ENCODE assay signal across 25 cellular contexts in the genomic region with DNA sequence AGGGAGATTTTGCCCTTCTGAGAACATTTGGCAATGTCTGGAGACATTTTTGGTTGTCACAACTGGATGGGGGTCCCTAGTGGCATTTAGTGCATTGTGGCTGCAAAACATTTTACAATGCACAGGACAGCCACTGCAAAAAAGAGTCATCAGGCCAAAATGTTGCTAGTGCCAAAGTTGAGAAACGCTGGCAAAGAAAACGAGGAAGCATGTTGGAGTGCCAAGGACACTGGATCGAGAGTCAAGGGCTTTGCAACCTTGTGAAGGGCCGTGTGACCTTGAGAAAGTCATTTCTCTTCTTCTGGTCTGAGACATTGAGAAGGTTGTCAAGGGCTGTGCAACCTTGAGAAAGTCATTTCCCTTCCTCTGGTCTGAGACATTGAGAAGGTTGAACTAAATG. TPM values are rescaled to one million over a fixed set of nuclear protein-coding genes. Genes with fewer than 3 reads are reported as not detected.
"Had no signal": no experiment of that assay in that cellular context is flagged by ENCODE, and none has a peak within 500 bp of the region (broad histone marks: within the 10 kb centered on the region; RNA-seq: fewer than 3 reads in every experiment).

No MANE protein-coding gene starts in this region.

- ATAC-seq: foreskin keratinocyte; gastroesophageal sphincter; left colon; left lung; lower lobe of right lung; mucosa of descending colon; naive thymus-derived CD8-positive, alpha-beta T cell had no signal

- H3K36me3 ChIP-seq: colonic mucosa, esophagus muscularis mucosa, gastroesophageal sphincter, heart left ventricle, left lung, lower lobe of right lung had no signal

- H3K4me1 ChIP-seq: colonic mucosa, esophagus muscularis mucosa, foreskin keratinocyte, gastroesophageal sphincter, left lung, lower lobe of right lung had no signal

- H3K4me3 ChIP-seq: colonic mucosa, esophagus muscularis mucosa, gastroesophageal sphincter, heart left ventricle, hepatocyte, left lung, lower lobe of right lung, mucosa of descending colon had no signal

- H2AFZ ChIP-seq: hepatocyte had no signal

- FAIRE-seq: endothelial cell of umbilical vein, frontal cortex, kidney had no signal

- H3K4me2 ChIP-seq: hepatocyte had no signal

- H3K79me2 ChIP-seq: hepatocyte had no signal

- DNase-seq: colonic mucosa; cortex of kidney; effector CD8-positive, alpha-beta T cell; foreskin keratinocyte; heart left ventricle; hypothalamus; immature natural killer cell; islet precursor cell; kidney; kidney glomerular epithelial cell; left colon; left lung; lower lobe of right lung; mesenchymal stem cell; mucosa of descending colon; naive B cell; naive thymus-derived CD8-positive, alpha-beta T cell had no signal

- H3K27me3 ChIP-seq: colonic mucosa, esophagus muscularis mucosa, gastroesophageal sphincter, heart left ventricle, hepatocyte, left lung had no signal

- H3K9me3 ChIP-seq: colonic mucosa, esophagus muscularis mucosa, gastroesophageal sphincter, heart left ventricle, left lung, lower lobe of right lung, mucosa of descending colon had no signal

- H3K27ac ChIP-seq: colonic mucosa, esophagus muscularis mucosa, foreskin keratinocyte, gastroesophageal sphincter, hepatocyte, left lung, lower lobe of right lung had no signal

RNA-seq across cellular contexts. Expression of gene FRRS1L, which starts 45.7 kb away (rescaled TPM):
- total RNA-seq: endothelial cell of umbilical vein; fibroblast of villous mesenchyme; kidney; lung microvascular endothelial cell; myocyte; naive thymus-derived CD8-positive, alpha-beta T cell had no signal
